In the genomic region with DNA sequence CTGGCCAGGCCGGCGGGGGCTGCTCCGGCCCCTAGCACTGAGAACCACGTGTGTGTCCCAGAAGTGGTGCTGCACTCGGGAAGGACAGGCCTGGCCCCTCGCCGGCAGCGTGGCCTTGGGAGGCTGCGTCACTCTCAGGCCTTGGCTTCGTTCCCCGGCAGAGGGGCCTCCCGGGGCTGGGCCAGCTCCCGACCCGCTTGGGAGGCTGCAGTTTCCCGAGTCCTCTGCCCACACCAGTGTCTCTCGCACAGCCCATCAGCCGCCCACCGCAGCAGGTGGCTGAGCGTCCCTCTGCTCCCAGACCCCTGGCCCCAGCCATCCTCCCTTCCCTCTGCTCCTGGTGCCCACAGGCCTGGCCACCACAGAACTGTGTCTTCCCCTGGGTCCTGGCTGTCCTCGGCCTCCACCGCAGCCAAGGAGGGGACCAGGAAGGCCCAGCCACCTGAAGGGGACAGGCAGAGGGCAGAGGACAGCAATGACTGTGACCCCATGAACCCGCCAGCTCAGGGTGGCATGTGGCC, we compare ENCODE assay signal across 17 cellular contexts. TPM values are rescaled to one million over a fixed set of nuclear protein-coding genes. Genes with fewer than 3 reads are reported as not detected.
DNase-seq lines count a peak whose midpoint lies in the region; ATAC-seq and TF ChIP-seq lines count a peak whose summit lies in the region.
"Had no signal": no experiment of that assay in that cellular context is flagged by ENCODE, and none has a peak within 500 bp of the region (broad histone marks: within the 10 kb centered on the region; RNA-seq: fewer than 3 reads in every experiment).

No MANE protein-coding gene starts in this region.

- H3K36me3 Mint-ChIP-seq in stimulated activated memory B cell treated with anti-CD40 and anti-IgM and Interleukin-4, amounts not matched to agents 10 μg/mL and 1 μg/mL and 100 μg/mL, for 72 hours = peaks cover 22% of the 10 kb centered on the region

- H3K9me3 Mint-ChIP-seq in stimulated activated memory B cell treated with anti-CD40 and anti-IgM and Interleukin-4, amounts not matched to agents 10 μg/mL and 1 μg/mL and 100 μg/mL, for 72 hours = peaks cover 9% of the 10 kb centered on the region

- TF ChIP-seq POLR2A in ovary (IDR thresholded peaks at IDR 0.05) = no peak

- no peak overlapping the region for H3K4me3 Mint-ChIP-seq in stimulated activated memory B cell treated with anti-CD40 and anti-IgM and Interleukin-4, amounts not matched to agents 10 μg/mL and 1 μg/mL and 100 μg/mL, for 72 hours

- H3K4me1 Mint-ChIP-seq in stimulated activated memory B cell treated with anti-CD40 and anti-IgM and Interleukin-4, amounts not matched to agents 10 μg/mL and 1 μg/mL and 100 μg/mL, for 72 hours = peaks cover 9% of the 10 kb centered on the region

- H3K27me3 ChIP-seq in right cardiac atrium (ENCODE audit: control insufficient read depth, insufficient read depth) (no peaks in the 10 kb centered on the region), ovary (no peaks in the 10 kb centered on the region)

- H3K27me3 Mint-ChIP-seq in stimulated activated memory B cell treated with anti-CD40 and anti-IgM and Interleukin-4, amounts not matched to agents 10 μg/mL and 1 μg/mL and 100 μg/mL, for 72 hours = peaks cover 9% of the 10 kb centered on the region

- no peaks in the 10 kb centered on the region for H3K9me3 ChIP-seq in right cardiac atrium (ENCODE audit: control insufficient read depth, low read length)
- H3K9me3 ChIP-seq in ovary = no peaks in the 10 kb centered on the region

- H3K4me3 ChIP-seq in right cardiac atrium (ENCODE audit: low read length) (no peak overlapping the region), ovary (no peak overlapping the region)
- H3K4me3 ChIP-seq: A549, K562, PC-9 had no signal

- H3K36me3 ChIP-seq in ovary = no peaks in the 10 kb centered on the region

- no peak overlapping the region for H3K27ac ChIP-seq in right cardiac atrium (ENCODE audit: low read length)
- no peak overlapping the region for H3K27ac ChIP-seq in ovary
- H3K27ac ChIP-seq: A549, C4-2B, PC-9 had no signal

- intact Hi-C loops in left cardiac atrium (cut with DNase I) (no loop called here), cardiac septum (cut with DNase I) (no loop called here), right cardiac atrium (cut with DNase I) (no loop called here), ovary (cut with DNase I) (no loop called here)

- H3K4me1 ChIP-seq in right cardiac atrium (ENCODE audit: control insufficient read depth, insufficient read depth, low read length) = no peaks in the 10 kb centered on the region
- H3K4me1 ChIP-seq in ovary (ENCODE audit: insufficient read depth) = no peaks in the 10 kb centered on the region
- H3K4me1 ChIP-seq: A549 had no signal

- no peak for TF ChIP-seq EP300 in ovary (IDR thresholded peaks at IDR 0.05)

- no peak for TF ChIP-seq CTCF in ovary (IDR thresholded peaks at IDR 0.05)

- H3K27ac Mint-ChIP-seq in stimulated activated memory B cell treated with anti-CD40 and anti-IgM and Interleukin-4, amounts not matched to agents 10 μg/mL and 1 μg/mL and 100 μg/mL, for 72 hours = no peak overlapping the region

- no peak for ATAC-seq in left cardiac atrium
- peak; percentile 6 to 49 for ATAC-seq in right cardiac atrium
- ATAC-seq in stimulated activated memory B cell treated with anti-CD40 and anti-IgM and Interleukin-4, amounts not matched to agents 10 μg/mL and 1 μg/mL and 100 μg/mL, for 72 hours = no peak
- ATAC-seq: A549, K562 had no signal

- DNase-seq in left cardiac atrium (peak; percentile 11), cardiac septum (ENCODE audit: low spot score) (no peak), right cardiac atrium (peak in 2 of 3 donors; percentile 51 to 60), ovary (peak; percentile 63 to 83 (median 79)), NAMALWA (ENCODE audit: low spot score) (no peak)
- DNase-seq in activated CD4-positive, alpha-beta T cell treated with anti-CD3 and anti-CD28 coated beads, Interleukin-2, amount 50 U/mL, for 4 hours = no peak
- DNase-seq: DMS 273 treated with DMSO at 0.1 percent for 48 hours, GDM1, GOT3, NCI-H1417, NCI-H2029, NCI-H510A, PC-9 had no signal

- 87% methylated on average over 22 of the region's 22 CpGs for WGBS in right cardiac atrium
- 24 to 66% (median 34%) methylated on average over 22 of the region's 22 CpGs for WGBS in ovary, 3 donors

RNA-seq across cellular contexts. Expression of a gene that starts 10.9 kb away (rescaled TPM):
- total RNA-seq in left cardiac atrium (1 to 10 TPM; 5.6 to 9.4 TPM), cardiac septum (9.4 TPM), right cardiac atrium (1 to 10 TPM; 2.1 to 9.3 (median 4.5) TPM), ovary (10 to 100 TPM in 1 of 7 donors, 1 to 10 TPM in 6; 1.4 to 10.2 (median 3.9) TPM)
- polyA plus RNA-seq in right cardiac atrium (7.2 TPM), ovary (1 to 10 TPM in 1 of 2 donors, under 1 TPM in 1; 0.47 to 2.3 TPM)

Comparison
In these comparisons a context has a peak if more than half of its experiments do, and no peak if none do; other contexts are left out.
1. ATAC-seq: peak in right cardiac atrium (2 of 2); none in left cardiac atrium (0 of 2) and stimulated activated memory B cell treated with anti-CD40 and anti-IgM and Interleukin-4, amounts not matched to agents 10 μg/mL and 1 μg/mL and 100 μg/mL, for 72 hours (single experiment).
2. DNase-seq: peak in left cardiac atrium (single experiment), right cardiac atrium (2 of 3) and ovary (5 of 5); none in cardiac septum (single experiment), activated CD4-positive, alpha-beta T cell treated with anti-CD3 and anti-CD28 coated beads, Interleukin-2, amount 50 U/mL, for 4 hours (0 of 2) and NAMALWA (single experiment).